Comparison of ENCODE assay signal across 8 cellular contexts in the genomic region with DNA sequence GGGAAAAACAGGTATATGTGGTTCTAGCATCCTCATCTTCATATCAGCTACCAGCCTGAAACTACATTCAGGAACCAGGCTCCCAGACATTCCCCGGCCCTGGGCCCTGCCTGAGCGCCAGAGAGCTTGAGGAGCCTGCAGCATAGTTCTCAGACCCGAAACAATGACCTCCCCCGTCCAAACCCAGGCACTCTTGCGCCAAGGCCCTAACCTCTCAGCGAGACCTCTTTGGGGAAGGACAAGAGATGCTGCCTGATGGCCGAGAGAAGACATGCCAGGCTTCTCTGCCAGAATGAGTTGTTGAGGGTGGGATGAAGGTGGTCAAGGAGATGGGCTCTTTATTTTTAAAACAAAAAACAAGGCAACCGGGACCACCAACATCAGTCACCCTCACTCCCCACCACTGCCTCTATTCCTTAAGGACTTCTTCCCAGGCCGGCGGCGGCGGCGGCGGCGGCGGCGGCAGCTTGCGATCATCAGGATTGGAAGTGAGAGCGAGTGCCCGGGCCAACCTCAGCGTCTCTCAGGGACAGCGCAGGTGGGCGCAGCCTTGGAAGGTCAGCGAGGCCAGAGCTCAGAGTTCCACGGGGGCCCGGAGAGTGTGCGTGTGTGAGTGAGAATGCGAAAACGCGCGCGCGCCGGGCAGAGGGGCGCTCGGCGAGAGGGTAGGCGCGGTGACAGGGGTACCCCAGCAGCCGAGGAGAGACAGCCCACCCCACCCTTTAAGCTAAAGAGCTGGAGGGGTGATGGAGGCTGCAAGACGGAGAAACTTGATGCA. TPM values are rescaled to one million over a fixed set of nuclear protein-coding genes. Genes with fewer than 3 reads are reported as not detected.
A peak's percentile ranks its signal among the peaks of the same experiment; 100 is the strongest.
DNase-seq lines count a peak whose midpoint lies in the region; ATAC-seq, FAIRE-seq and TF ChIP-seq lines count a peak whose summit lies in the region.

No MANE protein-coding gene starts in this region.

- FAIRE-seq in kidney (lab: Jason Lieb, UNC), result no peak

- peaks cover 14% of the 10 kb centered on the region for H3K4me1 Mint-ChIP-seq in CD4-positive, alpha-beta T cell (ENCODE audit: low read depth)

- H3K4me3 ChIP-seq in astrocyte of the spinal cord (ENCODE audit: low read depth, low read length), result peak overlapping the region; percentile 68
- peak overlapping the region; percentile 66 to 68 for H3K4me3 ChIP-seq in kidney (ENCODE audit: low read length in 2 of 2)

- no peaks in the 10 kb centered on the region for H3K9me3 ChIP-seq in CD4-positive, alpha-beta T cell (ENCODE audit: control insufficient read depth, low read length)
- no peaks in the 10 kb centered on the region for H3K9me3 ChIP-seq in KOPT-K1 (ENCODE audit: insufficient read depth, low read length, poor library complexity, severe bottlenecking)
- no peaks in the 10 kb centered on the region for H3K9me3 ChIP-seq in kidney (ENCODE audit: control insufficient read depth in 1 of 2, low read length in 2 of 2)

- H3K27ac ChIP-seq in CD4-positive, alpha-beta T cell (ENCODE audit: low read depth, low read length), result no peak overlapping the region
- H3K27ac ChIP-seq in KOPT-K1 (ENCODE audit: low read depth, low read length, poor library complexity, severe bottlenecking) (peak overlapping the region; percentile 32), kidney (ENCODE audit: low read depth in 2 of 2, low read length in 2 of 2) (peak overlapping the region in 1 of 2 donors; percentile 70)

- H3K27ac Mint-ChIP-seq in CD4-positive, alpha-beta T cell, result peak overlapping the region; percentile 47

- H3K4me1 ChIP-seq in kidney (ENCODE audit: control insufficient read depth in 1 of 2, insufficient read depth in 1 of 2, low read depth in 1 of 2, low read length in 2 of 2), result peaks cover 0 to 4% of the 10 kb centered on the region in 2 donors

- ATAC-seq in CD4-positive, alpha-beta T cell (ENCODE audit: poor library complexity), result peak; percentile 3
- ATAC-seq in HG02870 (IDR thresholded peaks at IDR 0.05; ENCODE audit: unreplicated experiment), result no peak

- POLR2A ChIA-PET in CD4-positive, alpha-beta T cell (lab: Charles Lee), result interaction anchor here (1.0 to 1.2 kb wide), 6 partner anchors 142 to 721 kb away, joined by 3 to 5 read pairs (median 4); no protein-coding TSS in a partner anchor

- H3K9ac ChIP-seq in kidney (ENCODE audit: low read length in 2 of 2), result peak overlapping the region; percentile 28 to 53

- H3K4me3 Mint-ChIP-seq in CD4-positive, alpha-beta T cell, result peak overlapping the region; percentile 89

- no peak for TF ChIP-seq CTCF in CD4-positive, alpha-beta T cell (IDR thresholded peaks at IDR 0.05)
- TF ChIP-seq CTCF in astrocyte of the spinal cord (IDR thresholded peaks at IDR 0.05; ENCODE audit: low read depth, low read length) (no peak), kidney (IDR thresholded peaks at IDR 0.05; ENCODE audit: borderline replicate concordance, extremely low read depth, insufficient read depth) (no peak)

- H3K36me3 Mint-ChIP-seq in CD4-positive, alpha-beta T cell (ENCODE audit: low read depth), result peaks cover 12% of the 10 kb centered on the region

- peaks cover 22% of the 10 kb centered on the region for H3K27me3 Mint-ChIP-seq in CD4-positive, alpha-beta T cell

- in situ Hi-C loops in astrocyte of the spinal cord (cut with HindIII; ENCODE audit: low sequenced_read_pairs), result no loop called here

- peak in 4 of 10 experiments; percentile 0 to 37 (median 4) for DNase-seq in CD4-positive, alpha-beta T cell
- peak; percentile 22 for DNase-seq in astrocyte of the spinal cord (ENCODE audit: low read depth, low spot score)
- peak; percentile 81 for DNase-seq in kidney
- DNase-seq in stimulated activated CD8-positive, alpha-beta memory T cell treated with anti-CD3 and anti-CD28 coated beads, Interleukin-4, amount 100 ng/mL, for 48 hours, result peak; percentile 39
- no peak for DNase-seq in NCI-H187 treated with DMSO at 0.1 percent for 48 hours (lab: John Stamatoyannopoulos, UW)
- DNase-seq in NCI-H446 treated with DMSO at 0.1 percent for 48 hours (lab: John Stamatoyannopoulos, UW), result no peak

- CTCF ChIA-PET in CD4-positive, alpha-beta T cell (lab: Charles Lee), result interaction anchor here (0.6 to 1.3 kb wide), 3 partner anchors 104 to 719 kb away, joined by 3 to 4 read pairs (median 4); no protein-coding TSS in a partner anchor

- peaks cover 4% of the 10 kb centered on the region for H3K27me3 ChIP-seq in CD4-positive, alpha-beta T cell (ENCODE audit: control insufficient read depth, insufficient read depth, low read length)

- intact Hi-C loops in CD4-positive, alpha-beta T cell (cut with DNase I, micrococcal nuclease), result loop anchor here (2.0 to 10.0 kb wide), 14 partner anchors 121 to 1687 kb away; partner anchors contain the start of genes USP38 (in 1 of the 2) and ZNF330 (in 1 of the 2)
- intact Hi-C loops in kidney (cut with DNase I), result no loop called here

- H3K36me3 ChIP-seq in KOPT-K1 (ENCODE audit: insufficient read depth, low read length), result no peaks in the 10 kb centered on the region
- H3K36me3 ChIP-seq in kidney (ENCODE audit: control insufficient read depth in 1 of 2, insufficient read depth in 2 of 2, low read length in 2 of 2), result no peaks in the 10 kb centered on the region

- no peaks in the 10 kb centered on the region for H3K9me3 Mint-ChIP-seq in CD4-positive, alpha-beta T cell

RNA-seq across cellular contexts. Expression of gene INPP4B, which starts 0.6 kb away (rescaled TPM):
- 10 to 100 TPM; 50.7 to 53.8 TPM for total RNA-seq in CD4-positive, alpha-beta T cell
- 18.9 TPM for total RNA-seq in kidney
- polyA plus RNA-seq in kidney (ENCODE audit: insufficient read depth, low read depth, low replicate concordance), result 2.6 TPM

Comparison
In these comparisons a context has a peak if more than half of its experiments do, and no peak if none do; other contexts are left out.
1. DNase-seq: peak in astrocyte of the spinal cord (single experiment), kidney (single experiment) and stimulated activated CD8-positive, alpha-beta memory T cell treated with anti-CD3 and anti-CD28 coated beads, Interleukin-4, amount 100 ng/mL, for 48 hours (single experiment); none in NCI-H187 treated with DMSO at 0.1 percent for 48 hours (single experiment) and NCI-H446 treated with DMSO at 0.1 percent for 48 hours (single experiment).